1 cellular context compared by ENCODE assay signal in genomic region chr10:79409038-79410035, GRCh38.
TF ChIP-seq lines count a peak whose summit lies in the region.

No MANE protein-coding gene starts in this region.

TF ChIP-seq in SK-N-SH treated with all-trans-retinoic acid at 6 μM for 48 hours, 23 proteins besides CTCF, POLR2A, EP300 and RAD21 (continued from another document):
- TF ChIP-seq ZFP30 (CRISPR knock-in tag; IDR thresholded peaks at IDR 0.05) (no peak), TOX (CRISPR knock-in tag; IDR thresholded peaks at IDR 0.05; ENCODE audit: borderline replicate concordance) (no peak), ESRRG (CRISPR knock-in tag; IDR thresholded peaks at IDR 0.05) (no peak), ZNF565 (CRISPR knock-in tag; conservative IDR thresholded peaks at IDR 0.05; ENCODE audit: low read depth) (no peak), PPARA (CRISPR knock-in tag; IDR thresholded peaks at IDR 0.05; ENCODE audit: borderline replicate concordance) (no peak), ZNF8 (CRISPR knock-in tag; IDR thresholded peaks at IDR 0.05) (no peak), CSRNP3 (CRISPR knock-in tag; IDR thresholded peaks at IDR 0.05) (no peak), ZC3H10 (CRISPR knock-in tag; IDR thresholded peaks at IDR 0.05) (no peak), ZNF70 (CRISPR knock-in tag; IDR thresholded peaks at IDR 0.05) (no peak), PATZ1 (CRISPR knock-in tag; IDR thresholded peaks at IDR 0.05; ENCODE audit: borderline replicate concordance) (no peak), CSDC2 (CRISPR knock-in tag; IDR thresholded peaks at IDR 0.05) (no peak), GLIS3 (CRISPR knock-in tag; IDR thresholded peaks at IDR 0.05) (no peak), BACH2 (CRISPR knock-in tag; IDR thresholded peaks at IDR 0.05; ENCODE audit: borderline replicate concordance) (no peak), OSR1 (CRISPR knock-in tag; IDR thresholded peaks at IDR 0.05) (no peak), ZFP3 (CRISPR knock-in tag; IDR thresholded peaks at IDR 0.05) (no peak)
- TF ChIP-seq, protein P1, sequence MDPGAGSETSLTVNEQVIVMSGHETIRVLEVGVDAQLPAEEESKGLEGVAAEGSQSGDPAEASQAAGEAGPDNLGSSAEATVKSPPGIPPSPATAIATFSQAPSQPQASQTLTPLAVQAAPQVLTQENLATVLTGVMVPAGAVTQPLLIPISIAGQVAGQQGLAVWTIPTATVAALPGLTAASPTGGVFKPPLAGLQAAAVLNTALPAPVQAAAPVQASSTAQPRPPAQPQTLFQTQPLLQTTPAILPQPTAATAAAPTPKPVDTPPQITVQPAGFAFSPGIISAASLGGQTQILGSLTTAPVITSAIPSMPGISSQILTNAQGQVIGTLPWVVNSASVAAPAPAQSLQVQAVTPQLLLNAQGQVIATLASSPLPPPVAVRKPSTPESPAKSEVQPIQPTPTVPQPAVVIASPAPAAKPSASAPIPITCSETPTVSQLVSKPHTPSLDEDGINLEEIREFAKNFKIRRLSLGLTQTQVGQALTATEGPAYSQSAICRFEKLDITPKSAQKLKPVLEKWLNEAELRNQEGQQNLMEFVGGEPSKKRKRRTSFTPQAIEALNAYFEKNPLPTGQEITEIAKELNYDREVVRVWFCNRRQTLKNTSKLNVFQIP (CRISPR knock-in tag; IDR thresholded peaks at IDR 0.05; ENCODE audit: borderline replicate concordance, low read depth), result no peak
